Comparison of ENCODE assay signal across 1 cellular context in the genomic region with DNA sequence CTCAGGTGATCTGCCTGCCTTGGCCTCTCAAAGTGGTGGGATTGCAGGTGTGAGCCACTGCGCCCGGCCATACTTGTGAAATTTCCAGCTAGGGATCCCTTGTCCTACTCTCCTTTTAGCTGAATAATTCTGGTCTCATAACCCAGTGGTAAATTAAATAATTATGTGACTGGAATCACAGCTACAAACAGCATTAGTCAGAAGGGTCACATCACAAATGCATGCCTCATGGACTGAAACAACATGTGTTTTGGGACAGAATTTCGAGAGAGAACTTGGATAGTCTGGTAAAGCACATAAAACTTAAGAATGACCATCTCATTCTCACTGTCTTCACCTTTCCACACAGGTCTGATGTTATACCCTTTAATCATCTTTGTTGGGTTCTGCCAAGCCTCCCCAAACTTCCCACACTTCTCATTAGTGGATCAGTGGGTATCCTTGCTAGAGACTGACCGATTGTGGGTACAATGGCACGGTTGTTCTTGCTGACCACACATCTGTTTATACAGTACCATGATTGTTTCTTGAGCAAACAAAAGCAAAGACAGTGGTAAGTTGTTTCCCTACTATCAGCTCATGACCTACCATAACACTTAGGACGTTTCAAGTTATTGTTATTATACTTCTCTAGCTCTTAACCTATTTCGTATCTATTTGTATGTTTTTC.
TF ChIP-seq lines count a peak whose summit lies in the region.

No MANE protein-coding gene starts in this region.

TF ChIP-seq in A549, 52 proteins besides CTCF, POLR2A, EP300 and RAD21 (continued from another document):
- no peak for TF ChIP-seq HMGXB4 (CRISPR knock-in tag; IDR thresholded peaks at IDR 0.05; ENCODE audit: borderline replicate concordance)
